8 cellular contexts compared by ENCODE assay signal in the genomic region with DNA sequence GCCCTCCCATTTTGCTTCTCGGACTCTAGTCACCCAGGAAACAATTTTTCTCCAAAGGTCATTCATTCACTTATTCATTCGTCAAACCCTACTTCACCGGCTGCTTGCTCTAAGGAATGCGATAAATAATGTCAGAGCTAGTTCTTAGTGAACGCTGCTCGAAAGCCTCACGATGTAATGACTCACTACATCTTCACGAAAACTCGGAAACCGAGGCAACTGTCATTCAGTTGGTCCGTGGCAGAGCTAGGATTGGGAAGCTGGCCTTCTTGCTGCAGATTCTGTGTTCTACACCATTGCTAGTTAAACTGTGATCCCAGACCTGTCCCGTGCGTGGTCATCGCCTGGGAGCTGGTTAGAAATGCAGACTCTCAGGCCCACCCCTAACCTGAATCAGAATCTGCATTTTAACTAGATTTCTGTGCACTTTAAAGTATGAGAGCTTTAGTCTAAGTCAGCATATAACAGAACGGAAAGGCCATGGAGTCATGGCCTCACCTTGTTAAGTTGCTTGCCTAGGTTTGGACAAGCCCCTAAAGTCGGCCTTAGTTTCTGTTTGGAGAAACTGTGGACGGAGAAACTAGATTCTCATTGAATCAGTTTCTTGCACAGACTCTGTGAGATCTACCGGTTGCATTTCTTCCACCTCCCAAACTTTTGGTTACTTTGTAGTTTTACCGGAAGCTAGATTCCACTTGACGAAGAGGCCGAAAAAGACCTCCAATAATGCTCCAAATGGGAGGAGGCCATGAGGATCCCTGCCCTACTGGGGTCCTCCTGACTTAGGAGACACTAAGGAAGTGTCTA. TPM values are rescaled to one million over a fixed set of nuclear protein-coding genes. Genes with fewer than 3 reads are reported as not detected.
A peak's percentile ranks its signal among the peaks of the same experiment; 100 is the strongest.
DNase-seq lines count a peak whose midpoint lies in the region; ATAC-seq and TF ChIP-seq lines count a peak whose summit lies in the region.

No MANE protein-coding gene starts in this region.

- DNase-seq in Calu3 = no peak
- no peak for DNase-seq in stimulated activated naive CD8-positive, alpha-beta T cell treated with anti-CD3 and anti-CD28 coated beads, Interleukin-15, Interleukin-2, amounts not matched to agents 100 U/mL and 50 U/mL, for 24 hours
- no peak for DNase-seq in central memory CD4-positive, alpha-beta T cell
- DNase-seq in G401 (ENCODE audit: low spot score) = no peak

- in situ Hi-C loops in G401 (cut with HindIII; ENCODE audit: low sequenced_read_pairs) = no loop called here

- H3K4me3 ChIP-seq in iPS-18c (ENCODE audit: insufficient read depth, low read depth, low read length) = peak overlapping the region; percentile 81

- CTCF ChIA-PET in Calu3 (lab: Charles Lee) = interaction anchor here (0.7 to 1.6 kb wide), 5 partner anchors 21 to 241 kb away, joined by 3 to 5 read pairs (median 4); partner anchors contain the start of genes BYSL, MED20 and TOMM6

- BruUV-seq in Calu3 (replicated peaks; lab: Mats Ljungman, UMichigan) = TSS peak; percentile 56

- H3K36me3 Mint-ChIP-seq in Calu3 (ENCODE audit: insufficient read depth, unreplicated experiment) = peaks cover 31% of the 10 kb centered on the region
- H3K36me3 Mint-ChIP-seq in activated naive CD8-positive, alpha-beta T cell = peaks cover 7% of the 10 kb centered on the region

- peak overlapping the region; percentile 93 for H3K27ac Mint-ChIP-seq in Calu3 (ENCODE audit: unreplicated experiment)
- H3K27ac Mint-ChIP-seq in activated naive CD8-positive, alpha-beta T cell = peak overlapping the region; percentile 88

- H3K27me3 Mint-ChIP-seq in Calu3 (ENCODE audit: unreplicated experiment) = no peaks in the 10 kb centered on the region
- H3K27me3 Mint-ChIP-seq in activated naive CD8-positive, alpha-beta T cell = no peaks in the 10 kb centered on the region

- no peaks in the 10 kb centered on the region for H3K9me3 ChIP-seq in iPS-18c (ENCODE audit: control insufficient read depth, insufficient read depth, low read length)

- H3K4me1 Mint-ChIP-seq in Calu3 (ENCODE audit: low read depth, unreplicated experiment) = peaks cover 22% of the 10 kb centered on the region
- H3K4me1 Mint-ChIP-seq in activated naive CD8-positive, alpha-beta T cell (ENCODE audit: low read depth) = peaks cover 59% of the 10 kb centered on the region

- H3K9me3 Mint-ChIP-seq in Calu3 (ENCODE audit: low read depth, unreplicated experiment) = no peaks in the 10 kb centered on the region
- no peaks in the 10 kb centered on the region for H3K9me3 Mint-ChIP-seq in activated naive CD8-positive, alpha-beta T cell (ENCODE audit: low read depth)

- ATAC-seq in HG03196 (IDR thresholded peaks at IDR 0.05; ENCODE audit: unreplicated experiment) (peak; percentile 4), HG02759 (IDR thresholded peaks at IDR 0.05; ENCODE audit: unreplicated experiment) (no peak)
- peak; percentile 44 for ATAC-seq in stimulated activated naive CD8-positive, alpha-beta T cell treated with anti-CD3 and anti-CD28 coated beads, Interleukin-15, Interleukin-2, amounts not matched to agents 100 U/mL and 50 U/mL, for 24 hours

- no peak for TF ChIP-seq CTCF in Calu3 (IDR thresholded peaks at IDR 0.05; ENCODE audit: unreplicated experiment)

- peak overlapping the region; percentile 100 for H3K4me3 Mint-ChIP-seq in Calu3 (ENCODE audit: low read depth, unreplicated experiment)
- peak overlapping the region; percentile 87 for H3K4me3 Mint-ChIP-seq in activated naive CD8-positive, alpha-beta T cell

- intact Hi-C loops in Calu3 (cut with micrococcal nuclease; ENCODE audit: unreplicated experiment) = loop anchor here (2.0 kb wide), 1 partner anchor 25 kb away; no protein-coding TSS in a partner anchor

RNA-seq across cellular contexts. Expression of gene CCND3, which starts 0.6 kb away (rescaled TPM):
- total RNA-seq in Calu3 (2022) = 77.4 and 90.4 TPM in 2 replicates
- 28.2 and 37.3 TPM in 2 replicates for total RNA-seq in G401 (2014; rRNA removed; shearing (Covaris generic))

RNA-seq across cellular contexts. Expression of gene BYSL, which starts 20.9 kb away (rescaled TPM):
- 51.7 and 55.6 TPM in 2 replicates for total RNA-seq in Calu3 (2022)
- total RNA-seq in G401 (2014; rRNA removed; shearing (Covaris generic)) = 68.3 and 75.5 TPM in 2 replicates

RNA-seq across cellular contexts. Expression of gene MED20, which starts 21.3 kb away (rescaled TPM):
- 28.0 and 29.8 TPM in 2 replicates for total RNA-seq in Calu3 (2022)
- 23.8 TPM in 2 replicates for total RNA-seq in G401 (2014; rRNA removed; shearing (Covaris generic))

RNA-seq across cellular contexts. Expression of gene USP49, which starts 47.1 kb away (rescaled TPM):
- 6.9 and 7.0 TPM in 2 replicates for total RNA-seq in Calu3 (2022)
- total RNA-seq in G401 (2014; rRNA removed; shearing (Covaris generic)) = 4.7 and 9.9 TPM in 2 replicates
